In genomic region chr9:35952526-35953191, GRCh38 we compare ENCODE assay signal across 18 cellular contexts. TPM values are rescaled to one million over a fixed set of nuclear protein-coding genes. Genes with fewer than 3 reads are reported as not detected.
DNase-seq lines count a peak whose midpoint lies in the region; ATAC-seq, FAIRE-seq and TF ChIP-seq lines count a peak whose summit lies in the region.
"Had no signal": no experiment of that assay in that cellular context is flagged by ENCODE, and none has a peak within 500 bp of the region (broad histone marks: within the 10 kb centered on the region; RNA-seq: fewer than 3 reads in every experiment).

No MANE protein-coding gene starts in this region.

- no peak overlapping the region for H3K4me3 Mint-ChIP-seq in HFFc6
- H3K4me3 Mint-ChIP-seq: CD4-positive, alpha-beta memory T cell had no signal

- no TSS peak for BruUV-seq in endothelial cell of umbilical vein (replicated peaks; lab: Mats Ljungman, UMichigan)

- no peak overlapping the region for H3K4me3 ChIP-seq in endothelial cell of umbilical vein (replicated peaks in 1 of 3; ENCODE audit: insufficient read depth in 1 of 3, low read depth in 1 of 3, low read length in 3 of 3)
- H3K4me3 ChIP-seq in psoas muscle = no peak overlapping the region

- POLR2A ChIA-PET in endothelial cell of umbilical vein (lab: Charles Lee) = interaction anchor here (0.9 kb wide), 1 partner anchor 150 kb away, joined by 3 read pairs; no protein-coding TSS in a partner anchor

- peak overlapping the region; percentile 78 for H3K27ac Mint-ChIP-seq in HFFc6
- H3K27ac Mint-ChIP-seq: CD4-positive, alpha-beta memory T cell had no signal

- H3K9ac ChIP-seq in endothelial cell of umbilical vein (replicated peaks; ENCODE audit: extremely low read depth, insufficient read depth, low read length) = peak overlapping the region; percentile 12

- H3K9me3 Mint-ChIP-seq in HFFc6 = no peaks in the 10 kb centered on the region

- H3K4me1 ChIP-seq in endothelial cell of umbilical vein (ENCODE audit: control insufficient read depth, extremely low read depth, insufficient read depth, low read length) (peaks cover 39% of the 10 kb centered on the region), psoas muscle (no peaks in the 10 kb centered on the region)
- H3K4me1 ChIP-seq: BE2C had no signal

- FAIRE-seq in endothelial cell of umbilical vein (lab: Jason Lieb, UNC) = no peak
- FAIRE-seq: RCC 7860 had no signal

- dilution Hi-C loops in endothelial cell of umbilical vein (cut with MboI; ENCODE audit: extremely low pct_ligation_motif_present, low sequenced_read_pairs) = no loop called here

- H3K27ac ChIP-seq in endothelial cell of umbilical vein (ENCODE audit: insufficient read depth, low read depth, low read length) (peak overlapping the region; percentile 85), psoas muscle (peak overlapping the region; percentile 28)

- TF ChIP-seq CTCF in HFFc6 (IDR thresholded peaks at IDR 0.05) (no peak), endothelial cell of umbilical vein (IDR thresholded peaks at IDR 0.05; ENCODE audit: extremely low read depth in 1 of 2, insufficient read depth in 1 of 2, low read depth in 1 of 2, low read length in 2 of 2) (no peak), psoas muscle (IDR thresholded peaks at IDR 0.05) (no peak)

- H3K36me3 ChIP-seq in endothelial cell of umbilical vein (ENCODE audit: control insufficient read depth in 2 of 2, extremely low read depth in 1 of 2, insufficient read depth in 2 of 2, low read length in 2 of 2) = no peaks in the 10 kb centered on the region
- no peaks in the 10 kb centered on the region for H3K36me3 ChIP-seq in psoas muscle (ENCODE audit: insufficient read depth in 1 of 2, low read depth in 1 of 2)
- H3K36me3 ChIP-seq: BE2C had no signal

- H3K9me3 ChIP-seq in endothelial cell of umbilical vein (replicated peaks; ENCODE audit: control insufficient read depth, insufficient read depth, low read length) = no peaks in the 10 kb centered on the region
- no peaks in the 10 kb centered on the region for H3K9me3 ChIP-seq in psoas muscle
- H3K9me3 ChIP-seq: BE2C had no signal

- ATAC-seq in psoas muscle (no peak), HG03175 (IDR thresholded peaks at IDR 0.05; ENCODE audit: unreplicated experiment) (no peak)

- peaks cover 50% of the 10 kb centered on the region for H3K4me1 Mint-ChIP-seq in HFFc6 (ENCODE audit: low read depth)

- no peaks in the 10 kb centered on the region for H3K27me3 Mint-ChIP-seq in HFFc6 (ENCODE audit: insufficient read depth)

- H2AFZ ChIP-seq in endothelial cell of umbilical vein (ENCODE audit: low read depth, low read length) = peak overlapping the region; percentile 45

- no peaks in the 10 kb centered on the region for H3K36me3 Mint-ChIP-seq in HFFc6 (ENCODE audit: low read depth)
- H3K36me3 Mint-ChIP-seq: CD4-positive, alpha-beta memory T cell had no signal

- peak overlapping the region; percentile 5 for H3K4me2 ChIP-seq in endothelial cell of umbilical vein (ENCODE audit: insufficient read depth, low read length)

- H3K9me1 ChIP-seq in endothelial cell of umbilical vein (replicated peaks; ENCODE audit: control insufficient read depth, extremely low read depth, insufficient read depth, low read length) = no peaks in the 10 kb centered on the region

- intact Hi-C loops in endothelial cell of umbilical vein (cut with micrococcal nuclease) (no loop called here), psoas muscle (cut with DNase I) (no loop called here)

- CTCF ChIA-PET in endothelial cell of umbilical vein (lab: Charles Lee) = interaction anchor here (0.6 to 2.8 kb wide), 14 partner anchors 35 to 217 kb away, joined by 3 to 21 read pairs (median 4); partner anchors contain the start of genes CCIN and SPAAR

- 61 to 65% (median 62%) methylated on average over 6 of the region's 6 CpGs for WGBS in psoas muscle, 3 donors

- peak; percentile 37 for DNase-seq in EL
- DNase-seq in HFFc6 = peak; percentile 14
- DNase-seq in endothelial cell of umbilical vein (ENCODE audit: low read depth, low spot score) = no peak
- DNase-seq in psoas muscle = no peak
- DNase-seq in SIG-M5 treated with dmso at 0.1 percent for 504 hours (lab: John Stamatoyannopoulos, UW; ENCODE audit: unreplicated experiment) = no peak
- no peak for DNase-seq in anterior cingulate cortex (lab: John Stamatoyannopoulos, UW)
- DNase-seq: BE2C; CD4-positive, alpha-beta memory T cell; DND-41; NCI-H1417 treated with DMSO at 0.1 percent for 48 hours; NCI-H2029; NCI-H510A; NCI-H82; SIG-M5 had no signal

- no peaks in the 10 kb centered on the region for H4K20me1 ChIP-seq in endothelial cell of umbilical vein (replicated peaks; ENCODE audit: control insufficient read depth, extremely low read depth, insufficient read depth, low read length)

- TF ChIP-seq POLR2A in endothelial cell of umbilical vein (IDR thresholded peaks at IDR 0.05; ENCODE audit: low read depth, low read length) = no peak

- no peaks in the 10 kb centered on the region for H3K27me3 ChIP-seq in endothelial cell of umbilical vein (ENCODE audit: control insufficient read depth in 2 of 2, insufficient read depth in 2 of 2, low read length in 2 of 2)
- H3K27me3 ChIP-seq in psoas muscle (ENCODE audit: insufficient read depth in 3 of 3, low read length in 2 of 3) = peaks cover 0 to 2% (median 0%) of the 10 kb centered on the region in 3 donors

- H3K79me2 ChIP-seq in endothelial cell of umbilical vein (ENCODE audit: control insufficient read depth, insufficient read depth, low read length) = no peaks in the 10 kb centered on the region

TF ChIP-seq in endothelial cell of umbilical vein, 7 proteins besides CTCF, POLR2A, EP300 and RAD21:
- TF ChIP-seq EZH2 (IDR thresholded peaks at IDR 0.05; ENCODE audit: borderline replicate concordance, low read depth, low read length, severe bottlenecking) = no peak
- TF ChIP-seq GATA2 (IDR thresholded peaks at IDR 0.05; ENCODE audit: insufficient read depth, insufficient read length, low read depth, low read length) = no peak
- no peak for TF ChIP-seq POLR2AphosphoS5 (IDR thresholded peaks at IDR 0.05; ENCODE audit: insufficient read depth, low read depth, low read length)
- no peak for TF ChIP-seq MAX (IDR thresholded peaks at IDR 0.05; ENCODE audit: insufficient read depth, insufficient read length)
- TF ChIP-seq FOS (IDR thresholded peaks at IDR 0.05; ENCODE audit: borderline replicate concordance, insufficient read depth, low read length) = no peak
- no peak for TF ChIP-seq JUN (IDR thresholded peaks at IDR 0.05; ENCODE audit: borderline replicate concordance, insufficient read depth, insufficient read length, low read depth)
- no peak for TF ChIP-seq MYC (IDR thresholded peaks at IDR 0.05; ENCODE audit: low read depth, low read length)

RNA-seq across cellular contexts. Expression of gene OR2S2, which starts 5.3 kb away (rescaled TPM):
- not detected for total RNA-seq in HFFc6 (2021; fragmentation: NEBNext Ultra II Directional; extraction: Animal tissue kit (Norgen Biotek cat#: 25700))
- total RNA-seq in endothelial cell of umbilical vein (not detected in 2 replicates), psoas muscle (not detected)
- polyA plus RNA-seq in endothelial cell of umbilical vein (not detected in 2 replicates), psoas muscle (not detected)
- not detected in 2 replicates for polyA plus RNA-seq in endothelial cell of umbilical vein (2011; cell fraction: cytosol; rRNA removed)
- polyA plus RNA-seq in endothelial cell of umbilical vein (2011; cell fraction: nucleus; rRNA removed) = not detected in 2 replicates
- polyA plus RNA-seq in endothelial cell of umbilical vein (2012) = not detected in 2 replicates
- polyA minus RNA-seq in endothelial cell of umbilical vein = not detected in 2 replicates
- polyA minus RNA-seq in endothelial cell of umbilical vein (2011; cell fraction: cytosol; rRNA and poly(A)+ RNA removed) = not detected
- polyA minus RNA-seq in endothelial cell of umbilical vein (2011; cell fraction: nucleus; rRNA and poly(A)+ RNA removed) = not detected in 2 replicates
- total RNA-seq: CD4-positive, alpha-beta memory T cell; H4; LHCN-M2 had no signal
- polyA plus RNA-seq: CD4-positive, alpha-beta memory T cell had no signal

RNA-seq across cellular contexts. Expression of gene SPAAR, which starts 43.4 kb away (rescaled TPM):
- total RNA-seq in HFFc6 (2021; fragmentation: NEBNext Ultra II Directional; extraction: Animal tissue kit (Norgen Biotek cat#: 25700)) = under 1 TPM in 5 of 6 experiments, not detected in 1; 0.19 to 0.34 (median 0.23) TPM
- 13.0 and 24.8 TPM in 2 replicates for total RNA-seq in endothelial cell of umbilical vein
- 20.8 and 23.0 TPM in 2 replicates for polyA plus RNA-seq in endothelial cell of umbilical vein
- polyA plus RNA-seq in endothelial cell of umbilical vein (2011; cell fraction: cytosol; rRNA removed) = 15.2 and 16.0 TPM in 2 replicates
- 10.6 and 11.8 TPM in 2 replicates for polyA plus RNA-seq in endothelial cell of umbilical vein (2011; cell fraction: nucleus; rRNA removed)
- 14.3 and 25.3 TPM in 2 replicates for polyA plus RNA-seq in endothelial cell of umbilical vein (2012)
- polyA minus RNA-seq in endothelial cell of umbilical vein = 19.9 and 21.2 TPM in 2 replicates
- polyA minus RNA-seq in endothelial cell of umbilical vein (2011; cell fraction: cytosol; rRNA and poly(A)+ RNA removed) = not detected
- 12.7 and 15.8 TPM in 2 replicates for polyA minus RNA-seq in endothelial cell of umbilical vein (2011; cell fraction: nucleus; rRNA and poly(A)+ RNA removed)
- total RNA-seq in psoas muscle = 1 to 10 TPM; 2.5 to 4.6 (median 4.0) TPM
- polyA plus RNA-seq in psoas muscle = 1 to 10 TPM; 3.2 to 3.9 (median 3.6) TPM
- total RNA-seq: CD4-positive, alpha-beta memory T cell had no signal
- polyA plus RNA-seq: CD4-positive, alpha-beta memory T cell had no signal

RNA-seq across cellular contexts. Expression of gene HRCT1, which starts 46.7 kb away (rescaled TPM):
- 1 to 10 TPM; 2.5 to 4.1 (median 3.3) TPM for total RNA-seq in HFFc6 (2021; fragmentation: NEBNext Ultra II Directional; extraction: Animal tissue kit (Norgen Biotek cat#: 25700))
- total RNA-seq in endothelial cell of umbilical vein (1.2 and 5.2 TPM in 2 replicates), psoas muscle (1 to 10 TPM in 3 of 4 donors, under 1 TPM in 1; 0.95 to 4.9 (median 3.0) TPM)
- polyA plus RNA-seq in endothelial cell of umbilical vein (7.0 and 9.9 TPM in 2 replicates), psoas muscle (1 to 10 TPM in 2 of 3 donors, under 1 TPM in 1; 0.59 to 5.4 (median 1.6) TPM)
- 6.2 and 7.1 TPM in 2 replicates for polyA plus RNA-seq in endothelial cell of umbilical vein (2011; cell fraction: cytosol; rRNA removed)
- 2.4 and 2.9 TPM in 2 replicates for polyA plus RNA-seq in endothelial cell of umbilical vein (2011; cell fraction: nucleus; rRNA removed)
- 3.2 and 3.4 TPM in 2 replicates for polyA plus RNA-seq in endothelial cell of umbilical vein (2012)
- polyA minus RNA-seq in endothelial cell of umbilical vein = 0.51 and 2.2 TPM in 2 replicates
- polyA minus RNA-seq in endothelial cell of umbilical vein (2011; cell fraction: cytosol; rRNA and poly(A)+ RNA removed) = not detected
- 0.48 and 0.82 TPM in 2 replicates for polyA minus RNA-seq in endothelial cell of umbilical vein (2011; cell fraction: nucleus; rRNA and poly(A)+ RNA removed)
- total RNA-seq: CD4-positive, alpha-beta memory T cell; H4 had no signal
- polyA plus RNA-seq: CD4-positive, alpha-beta memory T cell had no signal

Comparison
In these comparisons a context has a peak if more than half of its experiments do, and no peak if none do; other contexts are left out.
1. DNase-seq: peak in EL (single experiment) and HFFc6 (single experiment); none in endothelial cell of umbilical vein (single experiment), psoas muscle (0 of 2), SIG-M5 treated with dmso at 0.1 percent for 504 hours (single experiment) and anterior cingulate cortex (0 of 58).